15 cellular contexts compared by ENCODE assay signal in the genomic region with DNA sequence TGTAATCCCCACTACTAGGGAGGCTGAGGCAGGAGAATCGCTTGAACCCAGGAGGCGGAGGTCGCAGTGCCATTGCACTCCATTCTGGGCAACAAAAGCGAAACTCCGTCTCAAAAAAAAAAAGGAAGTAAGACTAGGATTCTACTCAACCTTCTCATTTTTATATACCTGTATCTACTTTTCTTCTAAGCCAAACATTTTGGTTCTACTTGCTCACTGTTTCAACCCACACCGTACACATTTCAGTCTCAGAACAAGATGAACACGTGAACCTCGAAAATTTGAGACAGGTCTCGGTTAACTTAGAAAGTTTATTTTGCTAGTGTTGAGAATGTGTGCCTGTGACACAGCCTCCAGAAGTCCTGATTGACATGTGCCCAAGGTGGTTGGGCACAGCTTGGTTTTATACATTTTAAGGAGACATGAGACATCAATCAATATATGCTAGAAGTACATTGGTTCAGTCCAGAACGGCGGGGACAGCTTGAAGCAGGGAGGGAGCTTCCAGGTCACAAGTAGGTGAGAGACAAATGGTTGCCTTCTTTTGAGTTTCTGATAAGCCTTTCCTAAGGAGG. TPM values are rescaled to one million over a fixed set of nuclear protein-coding genes. Genes with fewer than 3 reads are reported as not detected.
DNase-seq lines count a peak whose midpoint lies in the region; ATAC-seq and TF ChIP-seq lines count a peak whose summit lies in the region.
"Had no signal": no experiment of that assay in that cellular context is flagged by ENCODE, and none has a peak within 500 bp of the region (broad histone marks: within the 10 kb centered on the region; RNA-seq: fewer than 3 reads in every experiment).

No MANE protein-coding gene starts in this region.

- intact Hi-C loops in activated CD4-positive, alpha-beta memory T cell treated with anti-CD3 and anti-CD28 coated beads for 36 hours (cut with micrococcal nuclease): no loop called here

- no peak overlapping the region for H3K9ac ChIP-seq in endodermal cell (ENCODE audit: extremely low read depth, low read length, poor library complexity, severe bottlenecking)

- no peaks in the 10 kb centered on the region for H3K9me3 ChIP-seq in endodermal cell (ENCODE audit: control insufficient read depth, low read length)
- no peaks in the 10 kb centered on the region for H3K9me3 ChIP-seq in HAP-1
- H3K9me3 ChIP-seq: heart left ventricle, right atrium auricular region had no signal

- H3K27ac ChIP-seq in endodermal cell (ENCODE audit: low read depth, low read length): no peak overlapping the region
- H3K27ac ChIP-seq: coronary artery, right atrium auricular region had no signal

- DNase-seq in activated CD4-positive, alpha-beta memory T cell treated with anti-CD3 and anti-CD28 coated beads for 36 hours: no peak
- DNase-seq in activated CD4-positive, alpha-beta memory T cell treated with anti-CD3 and anti-CD28 coated beads, Interleukin-2, amount 10 ng/mL, durations not matched to agents 7 days and 5 days: no peak
- no peak for DNase-seq in HEK293T (ENCODE audit: extremely low spot score)
- peak; percentile 48 for DNase-seq in endodermal cell
- DNase-seq in stimulated activated effector memory CD8-positive, alpha-beta T cell treated with anti-CD3 and anti-CD28 coated beads, Interleukin-12 subunit alpha, Interleukin-12 subunit beta, amount 100 ng/mL, for 72 hours (ENCODE audit: low spot score in 2 of 2): no peak
- no peak for DNase-seq in KG1 (lab: John Stamatoyannopoulos, UW)
- no peak for DNase-seq in HAP-1 (ENCODE audit: low spot score in 2 of 2)
- DNase-seq: heart left ventricle; kidney glomerular epithelial cell; NCI-H2081 treated with DMSO at 0.1 percent for 48 hours; stimulated activated CD4-positive, alpha-beta T cell treated with anti-CD3 and anti-CD28 coated beads, Interleukin-4, amount 100 ng/mL, for 1 hour had no signal

- no peak for ATAC-seq in stimulated activated effector memory CD8-positive, alpha-beta T cell treated with anti-CD3 and anti-CD28 coated beads, Interleukin-12 subunit alpha, Interleukin-12 subunit beta, amount 100 ng/mL, for 72 hours
- ATAC-seq in HG02623 (IDR thresholded peaks at IDR 0.05; ENCODE audit: unreplicated experiment): no peak
- ATAC-seq: esophagus mucosa, heart left ventricle had no signal

- TF ChIP-seq CTCF in endodermal cell (conservative IDR thresholded peaks at IDR 0.05): no peak

- H3K36me3 ChIP-seq in endodermal cell (ENCODE audit: control insufficient read depth, insufficient read depth, low read length) (peaks cover 4% of the 10 kb centered on the region), HAP-1 (replicated peaks) (no peaks in the 10 kb centered on the region)
- H3K36me3 ChIP-seq: heart left ventricle, right atrium auricular region had no signal

- no peak overlapping the region for H3K4me3 Mint-ChIP-seq in activated CD4-positive, alpha-beta memory T cell treated with anti-CD3 and anti-CD28 coated beads for 36 hours
- H3K4me3 Mint-ChIP-seq in activated CD4-positive, alpha-beta memory T cell treated with anti-CD3 and anti-CD28 coated beads, Interleukin-2, amount 10 ng/mL, durations not matched to agents 7 days and 5 days: no peak overlapping the region
- no peak overlapping the region for H3K4me3 Mint-ChIP-seq in endodermal cell
- peak overlapping the region; percentile 16 for H3K4me3 Mint-ChIP-seq in stimulated activated effector memory CD8-positive, alpha-beta T cell treated with anti-CD3 and anti-CD28 coated beads, Interleukin-12 subunit alpha, Interleukin-12 subunit beta, amount 100 ng/mL, for 72 hours

- H3K4me1 ChIP-seq in endodermal cell (ENCODE audit: control insufficient read depth, insufficient read depth, low read length) (peaks cover 10% of the 10 kb centered on the region), HAP-1 (peaks cover 9% of the 10 kb centered on the region; the same call in 1 of the 2 replicates)

- H3K4me3 ChIP-seq in endodermal cell (ENCODE audit: low read length): peak overlapping the region; percentile 13
- no peak overlapping the region for H3K4me3 ChIP-seq in HAP-1
- H3K4me3 ChIP-seq: coronary artery, heart left ventricle, right atrium auricular region had no signal

- no peaks in the 10 kb centered on the region for H3K27me3 Mint-ChIP-seq in activated CD4-positive, alpha-beta memory T cell treated with anti-CD3 and anti-CD28 coated beads for 36 hours
- no peaks in the 10 kb centered on the region for H3K27me3 Mint-ChIP-seq in activated CD4-positive, alpha-beta memory T cell treated with anti-CD3 and anti-CD28 coated beads, Interleukin-2, amount 10 ng/mL, durations not matched to agents 7 days and 5 days
- no peaks in the 10 kb centered on the region for H3K27me3 Mint-ChIP-seq in endodermal cell (ENCODE audit: insufficient read depth)

- peaks cover 73% of the 10 kb centered on the region for H3K4me1 Mint-ChIP-seq in activated CD4-positive, alpha-beta memory T cell treated with anti-CD3 and anti-CD28 coated beads for 36 hours (ENCODE audit: low read depth)
- H3K4me1 Mint-ChIP-seq in activated CD4-positive, alpha-beta memory T cell treated with anti-CD3 and anti-CD28 coated beads, Interleukin-2, amount 10 ng/mL, durations not matched to agents 7 days and 5 days: peaks cover 68% of the 10 kb centered on the region
- H3K4me1 Mint-ChIP-seq in endodermal cell: peaks cover 43% of the 10 kb centered on the region
- H3K4me1 Mint-ChIP-seq in stimulated activated effector memory CD8-positive, alpha-beta T cell treated with anti-CD3 and anti-CD28 coated beads, Interleukin-12 subunit alpha, Interleukin-12 subunit beta, amount 100 ng/mL, for 72 hours: peaks cover 74% of the 10 kb centered on the region

- in situ Hi-C loops in HAP-1 (cut with MboI; ENCODE audit: low sequenced_read_pairs): no loop called here

- no peaks in the 10 kb centered on the region for H3K9me3 Mint-ChIP-seq in activated CD4-positive, alpha-beta memory T cell treated with anti-CD3 and anti-CD28 coated beads for 36 hours
- H3K9me3 Mint-ChIP-seq in activated CD4-positive, alpha-beta memory T cell treated with anti-CD3 and anti-CD28 coated beads, Interleukin-2, amount 10 ng/mL, durations not matched to agents 7 days and 5 days: no peaks in the 10 kb centered on the region
- no peaks in the 10 kb centered on the region for H3K9me3 Mint-ChIP-seq in endodermal cell
- no peaks in the 10 kb centered on the region for H3K9me3 Mint-ChIP-seq in stimulated activated effector memory CD8-positive, alpha-beta T cell treated with anti-CD3 and anti-CD28 coated beads, Interleukin-12 subunit alpha, Interleukin-12 subunit beta, amount 100 ng/mL, for 72 hours

- H3K27me3 ChIP-seq in endodermal cell (ENCODE audit: control insufficient read depth, insufficient read depth, low read length, poor library complexity, severe bottlenecking) (no peaks in the 10 kb centered on the region), HAP-1 (ENCODE audit: low read depth) (no peaks in the 10 kb centered on the region)
- H3K27me3 ChIP-seq: heart left ventricle, right atrium auricular region had no signal

- peaks cover 8% of the 10 kb centered on the region for H3K36me3 Mint-ChIP-seq in activated CD4-positive, alpha-beta memory T cell treated with anti-CD3 and anti-CD28 coated beads for 36 hours
- H3K36me3 Mint-ChIP-seq in activated CD4-positive, alpha-beta memory T cell treated with anti-CD3 and anti-CD28 coated beads, Interleukin-2, amount 10 ng/mL, durations not matched to agents 7 days and 5 days (ENCODE audit: low read depth): peaks cover 15% of the 10 kb centered on the region
- no peaks in the 10 kb centered on the region for H3K36me3 Mint-ChIP-seq in endodermal cell (ENCODE audit: low read depth)
- peaks cover 40% of the 10 kb centered on the region for H3K36me3 Mint-ChIP-seq in stimulated activated effector memory CD8-positive, alpha-beta T cell treated with anti-CD3 and anti-CD28 coated beads, Interleukin-12 subunit alpha, Interleukin-12 subunit beta, amount 100 ng/mL, for 72 hours

- WGBS in endodermal cell (ENCODE audit: insufficient coverage in 1 of 2, insufficient read length in 1 of 2), 2 experiments: 89 to 91% methylated on average over 7 to 11 of the region's 11 CpGs

- POLR2A ChIA-PET in activated CD4-positive, alpha-beta memory T cell treated with anti-CD3 and anti-CD28 coated beads for 36 hours (lab: Charles Lee): interaction anchor here (5.0 kb wide), 1 partner anchor 89 kb away, joined by 23 read pairs; no protein-coding TSS in a partner anchor
- POLR2A ChIA-PET in activated CD4-positive, alpha-beta memory T cell treated with anti-CD3 and anti-CD28 coated beads, Interleukin-2, amount 10 ng/mL, durations not matched to agents 7 days and 5 days (lab: Charles Lee): interaction anchor here (0.9 to 2.9 kb wide), 4 partner anchors 9 to 89 kb away, joined by 3 to 9 read pairs (median 4); no protein-coding TSS in a partner anchor
- POLR2A ChIA-PET in HEK293T (lab: Yijun Ruan, JAX): interaction anchor here (1.2 kb wide), 1 partner anchor 10 kb away, joined by 4 read pairs; no protein-coding TSS in a partner anchor

- CTCF ChIA-PET in activated CD4-positive, alpha-beta memory T cell treated with anti-CD3 and anti-CD28 coated beads for 36 hours (lab: Charles Lee): interaction anchor here (1.1 to 1.2 kb wide), 2 partner anchors 25 to 83 kb away, joined by 3 to 4 read pairs; no protein-coding TSS in a partner anchor
- CTCF ChIA-PET in activated CD4-positive, alpha-beta memory T cell treated with anti-CD3 and anti-CD28 coated beads, Interleukin-2, amount 10 ng/mL, durations not matched to agents 7 days and 5 days (lab: Charles Lee): interaction anchor here (1.6 kb wide), 1 partner anchor 83 kb away, joined by 4 read pairs; no protein-coding TSS in a partner anchor
- CTCF ChIA-PET in HEK293T (lab: Yijun Ruan, JAX): interaction anchor here (1.3 kb wide), 1 partner anchor 15 kb away, joined by 4 read pairs; no protein-coding TSS in a partner anchor

- H3K27ac Mint-ChIP-seq in activated CD4-positive, alpha-beta memory T cell treated with anti-CD3 and anti-CD28 coated beads for 36 hours: peak overlapping the region; percentile 49
- no peak overlapping the region for H3K27ac Mint-ChIP-seq in activated CD4-positive, alpha-beta memory T cell treated with anti-CD3 and anti-CD28 coated beads, Interleukin-2, amount 10 ng/mL, durations not matched to agents 7 days and 5 days
- peak overlapping the region; percentile 11 for H3K27ac Mint-ChIP-seq in endodermal cell
- H3K27ac Mint-ChIP-seq in stimulated activated effector memory CD8-positive, alpha-beta T cell treated with anti-CD3 and anti-CD28 coated beads, Interleukin-12 subunit alpha, Interleukin-12 subunit beta, amount 100 ng/mL, for 72 hours: peak overlapping the region; percentile 55

RNA-seq across cellular contexts. Expression of gene ADD1, which starts 3.7 kb away (rescaled TPM):
- total RNA-seq in activated CD4-positive, alpha-beta memory T cell treated with anti-CD3 and anti-CD28 coated beads for 36 hours: 100 to 1,000 TPM; 212 TPM
- total RNA-seq in activated CD4-positive, alpha-beta memory T cell treated with anti-CD3 and anti-CD28 coated beads, Interleukin-2, amount 10 ng/mL, durations not matched to agents 7 days and 5 days: 100 to 1,000 TPM; 266 to 277 TPM
- total RNA-seq in endodermal cell: 100 to 1,000 TPM; 231 to 257 TPM
- polyA plus RNA-seq in endodermal cell (2013, experiment 1 of 2): 244 TPM
- polyA plus RNA-seq in endodermal cell (2013, experiment 2 of 2): 230 TPM

RNA-seq across cellular contexts. Expression of gene SH3BP2, which starts 54.5 kb away (rescaled TPM):
- total RNA-seq in activated CD4-positive, alpha-beta memory T cell treated with anti-CD3 and anti-CD28 coated beads for 36 hours: 10 to 100 TPM; 55.9 to 62.8 TPM
- 10 to 100 TPM; 77.0 to 80.3 TPM for total RNA-seq in activated CD4-positive, alpha-beta memory T cell treated with anti-CD3 and anti-CD28 coated beads, Interleukin-2, amount 10 ng/mL, durations not matched to agents 7 days and 5 days
- total RNA-seq in endodermal cell: 10 to 100 TPM; 40.5 to 43.8 TPM
- polyA plus RNA-seq in endodermal cell (2013, experiment 1 of 2): 28.2 TPM
- 21.3 TPM for polyA plus RNA-seq in endodermal cell (2013, experiment 2 of 2)
